ENCODE assay signal across 1 cellular context in genomic region chr18:2846241-2846637, GRCh38.
TF ChIP-seq lines count a peak whose summit lies in the region.

No MANE protein-coding gene starts in this region.

TF ChIP-seq in IMR-90, 13 proteins besides CTCF, POLR2A, EP300 and RAD21 (continued from another document):
- no peak for TF ChIP-seq ELK1 (IDR thresholded peaks at IDR 0.05; ENCODE audit: borderline replicate concordance, low read depth, low read length)
- no peak for TF ChIP-seq RFX5 (IDR thresholded peaks at IDR 0.05; ENCODE audit: low read depth, low read length)
- no peak for TF ChIP-seq MAZ (IDR thresholded peaks at IDR 0.05; ENCODE audit: borderline replicate concordance, low read depth, low read length)
- TF ChIP-seq SMC3 (IDR thresholded peaks at IDR 0.05; ENCODE audit: low read depth, low read length): no peak
- no peak for TF ChIP-seq MXI1 (IDR thresholded peaks at IDR 0.05; ENCODE audit: borderline replicate concordance, low read depth, low read length)
- no peak for TF ChIP-seq RCOR1 (IDR thresholded peaks at IDR 0.05; ENCODE audit: insufficient replicate concordance, low read length)
- TF ChIP-seq NFE2L2 (IDR thresholded peaks at IDR 0.05; ENCODE audit: low read depth, low read length): no peak
- no peak for TF ChIP-seq CEBPB (IDR thresholded peaks at IDR 0.05; ENCODE audit: low read depth, low read length)
